ENCODE assay signal across 25 cellular contexts in genomic region chr4:138252551-138252950, GRCh38. TPM values are rescaled to one million over a fixed set of nuclear protein-coding genes. Genes with fewer than 3 reads are reported as not detected.
DNase-seq lines count a peak whose midpoint lies in the region; ATAC-seq, FAIRE-seq and TF ChIP-seq lines count a peak whose summit lies in the region.
"Had no signal": no experiment of that assay in that cellular context is flagged by ENCODE, and none has a peak within 500 bp of the region (broad histone marks: within the 10 kb centered on the region; RNA-seq: fewer than 3 reads in every experiment).

No MANE protein-coding gene starts in this region.

- no peaks in the 10 kb centered on the region for H3K27me3 ChIP-seq in GM23248 (replicated peaks; ENCODE audit: insufficient read depth)
- H3K27me3 ChIP-seq in OCI-LY1 (ENCODE audit: insufficient read depth, low read length) = no peaks in the 10 kb centered on the region
- no peaks in the 10 kb centered on the region for H3K27me3 ChIP-seq in K562 (ENCODE audit: control insufficient read depth in 2 of 2, insufficient read depth in 2 of 2, low read length in 2 of 2)
- H3K27me3 ChIP-seq: BLaER1 treated with 17β-estradiol and CSF1 and Interleukin-3, amounts not matched to agents 10 nM and 100 nM; SJSA1 had no signal

- H3K4me2 ChIP-seq in GM23248 (ENCODE audit: unreplicated experiment) (no peak overlapping the region), OCI-LY1 (ENCODE audit: low read length) (no peak overlapping the region), K562 (ENCODE audit: insufficient read depth, low read length) (no peak overlapping the region)
- H3K4me2 ChIP-seq: BLaER1 treated with 17β-estradiol and CSF1 and Interleukin-3, amounts not matched to agents 10 nM and 100 nM had no signal

- H3K27ac ChIP-seq in GM23248 = no peak overlapping the region
- H3K27ac ChIP-seq in OCI-LY1 (ENCODE audit: low read depth, low read length, poor library complexity, severe bottlenecking) = no peak overlapping the region
- no peak overlapping the region for H3K27ac ChIP-seq in K562 (ENCODE audit: extremely low read depth, low read depth, low read length)
- H3K27ac ChIP-seq: BLaER1 treated with 17β-estradiol and CSF1 and Interleukin-3, amounts not matched to agents 10 nM and 100 nM; SJSA1 had no signal

- intact Hi-C loops in K562 (cut with micrococcal nuclease) (no loop called here), posterior cingulate gyrus (cut with DNase I) (no loop called here)

- H3K27ac Mint-ChIP-seq in nephron progenitor cell = peak overlapping the region; percentile 43
- no peak overlapping the region for H3K27ac Mint-ChIP-seq in activated CD4-positive, alpha-beta memory T cell treated with anti-CD3 and anti-CD28 coated beads, Interleukin-2, amount 10 ng/mL, durations not matched to agents 7 days and 5 days
- H3K27ac Mint-ChIP-seq: CD4-positive, alpha-beta memory T cell; T-helper 17 cell had no signal

- no peak overlapping the region for H3K4me3 Mint-ChIP-seq in nephron progenitor cell
- no peak overlapping the region for H3K4me3 Mint-ChIP-seq in activated CD4-positive, alpha-beta memory T cell treated with anti-CD3 and anti-CD28 coated beads, Interleukin-2, amount 10 ng/mL, durations not matched to agents 7 days and 5 days
- H3K4me3 Mint-ChIP-seq: CD4-positive, alpha-beta memory T cell; T-helper 17 cell had no signal

- H3K79me2 ChIP-seq in GM23248 (ENCODE audit: insufficient read depth) (no peaks in the 10 kb centered on the region), OCI-LY1 (ENCODE audit: insufficient read depth, low read length) (no peaks in the 10 kb centered on the region), K562 (ENCODE audit: control insufficient read depth, insufficient read depth, low read length) (no peaks in the 10 kb centered on the region)

- 0 out of 2 replicates have a peak overlapping the region, but pooled peaks have one; percentile 4 for H2AFZ ChIP-seq in GM23248
- peak overlapping the region; percentile 83 for H2AFZ ChIP-seq in OCI-LY1 (ENCODE audit: low read length)
- H2AFZ ChIP-seq in K562 (ENCODE audit: low read depth, low read length) = no peak overlapping the region

- in situ Hi-C loops in GM23248 (cut with MboI) (no loop called here), K562 (cut with MboI) (no loop called here)

- CTCF ChIA-PET in K562 (lab: Yijun Ruan, JAX; ENCODE audit: low intra/inter-chr PET ratio) = interaction anchor here (0.7 kb wide), 1 partner anchor 15 kb away, joined by 3 read pairs; no protein-coding TSS in a partner anchor
- CTCF ChIA-PET in activated CD4-positive, alpha-beta memory T cell treated with anti-CD3 and anti-CD28 coated beads, Interleukin-2, amount 10 ng/mL, durations not matched to agents 7 days and 5 days (lab: Charles Lee) = no interaction called here

- H3K4me3 ChIP-seq in GM23248 (no peak overlapping the region), OCI-LY1 (ENCODE audit: low read depth, low read length, poor library complexity, severe bottlenecking) (no peak overlapping the region), K562 (no peak overlapping the region)
- H3K4me3 ChIP-seq: BLaER1 treated with 17β-estradiol and CSF1 and Interleukin-3, amounts not matched to agents 10 nM and 100 nM; SJSA1 had no signal

- POLR2A ChIA-PET in K562 (lab: Yijun Ruan, JAX) = no interaction called here
- POLR2A ChIA-PET in activated CD4-positive, alpha-beta memory T cell treated with anti-CD3 and anti-CD28 coated beads, Interleukin-2, amount 10 ng/mL, durations not matched to agents 7 days and 5 days (lab: Charles Lee) = interaction anchor here (1.4 kb wide), 1 partner anchor 10 kb away, joined by 3 read pairs; the partner anchor contains the start of gene SLC7A11

- TF ChIP-seq EP300 in K562 (IDR thresholded peaks at IDR 0.05; ENCODE audit: low read length) = peak; percentile 63

- H3K9ac ChIP-seq in GM23248 (no peak overlapping the region), OCI-LY1 (ENCODE audit: low read length) (no peak overlapping the region), K562 (ENCODE audit: insufficient read depth in 1 of 2, low read depth in 2 of 2, low read length in 2 of 2) (no peak overlapping the region)
- H3K9ac ChIP-seq: BLaER1 treated with 17β-estradiol and CSF1 and Interleukin-3, amounts not matched to agents 10 nM and 100 nM had no signal

- no peak for TF ChIP-seq POLR2A in K562 (conservative IDR thresholded peaks at IDR 0.05)

- no peaks in the 10 kb centered on the region for H3F3A ChIP-seq in GM23248 (ENCODE audit: insufficient read depth)
- H3F3A ChIP-seq in OCI-LY1 (ENCODE audit: insufficient read depth, low read length) = peaks cover under 1% of the 10 kb centered on the region; the same call in 1 of the 2 replicates

- WGBS in GM23248 (ENCODE audit: low coverage in 1 of 2, low lambda C conversion rate in 2 of 2, missing lambda C conversion rate in 2 of 2), 2 experiments = 85 to 88% methylated on average over 2 of the region's 2 CpGs
- WGBS in K562 (ENCODE audit: insufficient coverage, low coverage, missing lambda C conversion rate) = 37% methylated on average over 2 of the region's 2 CpGs

- no peaks in the 10 kb centered on the region for H3K9me3 ChIP-seq in GM23248 (ENCODE audit: low read depth)
- peaks cover 9% of the 10 kb centered on the region; the same call in 1 of the 2 replicates for H3K9me3 ChIP-seq in OCI-LY1 (ENCODE audit: low read length)
- no peaks in the 10 kb centered on the region for H3K9me3 ChIP-seq in K562 (replicated peaks; ENCODE audit: control insufficient read depth, insufficient read depth, low read depth, low read length)
- H3K9me3 ChIP-seq: Caco-2, SJSA1 had no signal

- H3K9me3 Mint-ChIP-seq in nephron progenitor cell = no peaks in the 10 kb centered on the region
- no peaks in the 10 kb centered on the region for H3K9me3 Mint-ChIP-seq in activated CD4-positive, alpha-beta memory T cell treated with anti-CD3 and anti-CD28 coated beads, Interleukin-2, amount 10 ng/mL, durations not matched to agents 7 days and 5 days

- H3K4me1 Mint-ChIP-seq in nephron progenitor cell = no peaks in the 10 kb centered on the region
- H3K4me1 Mint-ChIP-seq in activated CD4-positive, alpha-beta memory T cell treated with anti-CD3 and anti-CD28 coated beads, Interleukin-2, amount 10 ng/mL, durations not matched to agents 7 days and 5 days = peaks cover 4% of the 10 kb centered on the region

- ATAC-seq in K562 (peak; percentile 67), GM21390 (IDR thresholded peaks at IDR 0.05; ENCODE audit: unreplicated experiment) (no peak)
- ATAC-seq: T-helper 17 cell had no signal

- DNase-seq in GM23248 = no peak
- no peak for DNase-seq in K562 (ENCODE audit: extremely low read depth in 1 of 4, low spot score in 3 of 4)
- DNase-seq in nephron progenitor cell = no peak
- DNase-seq in posterior cingulate gyrus = no peak
- DNase-seq in activated CD4-positive, alpha-beta memory T cell treated with anti-CD3 and anti-CD28 coated beads, Interleukin-2, amount 10 ng/mL, durations not matched to agents 7 days and 5 days = no peak
- DNase-seq in anterior cingulate cortex (lab: John Stamatoyannopoulos, UW) = no peak
- DNase-seq: ACHN; Caco-2; CD4-positive, alpha-beta memory T cell; DMS153; GDM1; MM.1S; NCI-H1048; NCI-H1417 treated with DMSO at 0.1 percent for 48 hours; NCI-H1930; NCI-H524; SW 1271; T-helper 17 cell had no signal

- no peaks in the 10 kb centered on the region for H3K9me2 ChIP-seq in GM23248 (ENCODE audit: insufficient read depth)
- H3K9me2 ChIP-seq in OCI-LY1 (ENCODE audit: low read depth, low read length) = no peaks in the 10 kb centered on the region

- H3K9me1 ChIP-seq in K562 (ENCODE audit: control insufficient read depth, insufficient read depth, low read length) = no peaks in the 10 kb centered on the region

- no peak for TF ChIP-seq RAD21 in K562 (CRISPR knock-in tag; conservative IDR thresholded peaks at IDR 0.05 in 1 of 2, IDR thresholded peaks at IDR 0.05 in 1 of 2)

- TF ChIP-seq CTCF in OCI-LY1 (IDR thresholded peaks at IDR 0.05; ENCODE audit: low read length) (no peak), K562 (IDR thresholded peaks at IDR 0.05 in 2 of 3, conservative IDR thresholded peaks at IDR 0.05 in 1 of 3; ENCODE audit: insufficient read depth in 2 of 3, low read depth in 1 of 3, low read length in 3 of 3) (no peak), nephron progenitor cell (IDR thresholded peaks at IDR 0.05) (no peak)

- H3K36me3 ChIP-seq in GM23248 (ENCODE audit: low read depth) (no peaks in the 10 kb centered on the region), OCI-LY1 (ENCODE audit: insufficient read depth, low read length) (no peaks in the 10 kb centered on the region), K562 (ENCODE audit: control insufficient read depth, insufficient read depth, low read length) (no peaks in the 10 kb centered on the region)
- H3K36me3 ChIP-seq: BLaER1 treated with 17β-estradiol and CSF1 and Interleukin-3, amounts not matched to agents 10 nM and 100 nM; SJSA1 had no signal

- H3K4me1 ChIP-seq in GM23248 (ENCODE audit: insufficient read depth) = peaks cover 23% of the 10 kb centered on the region
- H3K4me1 ChIP-seq in OCI-LY1 (ENCODE audit: insufficient read depth, low read length, severe bottlenecking) = peaks cover 13% of the 10 kb centered on the region
- no peaks in the 10 kb centered on the region; a peak in 1 of 5 replicates for H3K4me1 ChIP-seq in K562 (replicated peaks in 1 of 2; ENCODE audit: control insufficient read depth in 2 of 2, insufficient read depth in 2 of 2, low read length in 2 of 2)
- H3K4me1 ChIP-seq: BLaER1 treated with 17β-estradiol and CSF1 and Interleukin-3, amounts not matched to agents 10 nM and 100 nM; Caco-2 had no signal

- no TSS peak for BruUV-seq in K562 (replicated peaks; lab: Mats Ljungman, UMichigan)

- peak; percentile 35 for FAIRE-seq in K562 (lab: Jason Lieb, UNC)
- FAIRE-seq: GM18507, GM19239, H54 had no signal

- H4K20me1 ChIP-seq in GM23248 (ENCODE audit: insufficient read depth) (no peaks in the 10 kb centered on the region), OCI-LY1 (ENCODE audit: insufficient read depth, low read length) (no peaks in the 10 kb centered on the region), K562 (replicated peaks; ENCODE audit: control insufficient read depth, insufficient read depth, low read length) (no peaks in the 10 kb centered on the region)
- H4K20me1 ChIP-seq: BLaER1 treated with 17β-estradiol and CSF1 and Interleukin-3, amounts not matched to agents 10 nM and 100 nM had no signal

- no peaks in the 10 kb centered on the region for H3K36me3 Mint-ChIP-seq in nephron progenitor cell (ENCODE audit: low read depth)
- H3K36me3 Mint-ChIP-seq in activated CD4-positive, alpha-beta memory T cell treated with anti-CD3 and anti-CD28 coated beads, Interleukin-2, amount 10 ng/mL, durations not matched to agents 7 days and 5 days (ENCODE audit: low read depth) = no peaks in the 10 kb centered on the region
- H3K36me3 Mint-ChIP-seq: CD4-positive, alpha-beta memory T cell had no signal

- no peaks in the 10 kb centered on the region for H3K27me3 Mint-ChIP-seq in nephron progenitor cell (ENCODE audit: low read depth, poor library complexity)
- H3K27me3 Mint-ChIP-seq in activated CD4-positive, alpha-beta memory T cell treated with anti-CD3 and anti-CD28 coated beads, Interleukin-2, amount 10 ng/mL, durations not matched to agents 7 days and 5 days = peaks cover 4% of the 10 kb centered on the region
- H3K27me3 Mint-ChIP-seq: CD4-positive, alpha-beta memory T cell; T-helper 17 cell had no signal

RNA-seq across cellular contexts. Expression of gene SLC7A11, which starts 10.4 kb away (rescaled TPM):
- 67.2 and 72.3 TPM in 2 replicates for total RNA-seq in GM23248 (2014; rRNA removed; shearing (Covaris generic))
- polyA plus RNA-seq in GM23248 (2016; fragmentation: Nextera tagmentation; extraction: Ambion mirVana) = 19.6 and 20.6 TPM in 2 replicates
- 27.5 and 76.5 TPM in 2 replicates for total RNA-seq in K562 (2011; cell fraction: chromatin; rRNA removed; ENCODE audit: low replicate concordance)
- total RNA-seq in K562 (2011; cell fraction: nucleolus; rRNA removed) = 16.5 and 25.1 TPM in 2 replicates
- 48.4 and 73.4 TPM in 2 replicates for total RNA-seq in K562 (2011; cell fraction: nucleoplasm; rRNA removed)
- total RNA-seq in K562 (2014; rRNA removed) = 13.0 and 13.1 TPM in 2 replicates
- 26.1 and 37.6 TPM in 2 replicates for total RNA-seq in K562 (2014; rRNA removed; fragmentation: Illumina TruSeq; extraction: Trizol)
- total RNA-seq in K562 (2015; rRNA removed; fragmentation: Illumina TruSeq; extraction: Trizol) = 3.5 and 4.5 TPM in 2 replicates
- total RNA-seq in K562 (2021) = 13.1 and 15.4 TPM in 2 replicates
- 13.9 and 18.6 TPM in 2 replicates for polyA plus RNA-seq in K562 (2011; rRNA removed)
- 2.3 and 9.1 TPM in 2 replicates for polyA plus RNA-seq in K562 (2011; cell fraction: cytosol; rRNA removed)
- polyA plus RNA-seq in K562 (2011; cell fraction: nucleus; rRNA removed) = 9.7 and 19.0 TPM in 2 replicates
- polyA plus RNA-seq in K562 (2012) = 4.8 and 19.7 TPM in 2 replicates
- 16.4 and 16.5 TPM in 2 replicates for polyA plus RNA-seq in K562 (2014; fragmentation: Illumina TruSeq; extraction: Trizol)
- polyA plus RNA-seq in K562 (2014; fragmentation: Nextera tagmentation; extraction: Ambion mirVana) = 1 to 10 TPM; 4.7 to 9.1 TPM
- polyA plus RNA-seq in K562 (2014; rRNA removed) = 11.5 and 13.5 TPM in 2 replicates
- polyA minus RNA-seq in K562 (2011; rRNA and poly(A)+ RNA removed) = 25.7 and 42.3 TPM in 2 replicates
- polyA minus RNA-seq in K562 (2011; cell fraction: cytosol; rRNA and poly(A)+ RNA removed) = 11.0 and 17.2 TPM in 2 replicates
- 18.3 and 53.0 TPM in 2 replicates for polyA minus RNA-seq in K562 (2011; cell fraction: nucleus; rRNA and poly(A)+ RNA removed)
- 1 to 10 TPM; 7.0 to 7.1 TPM for total RNA-seq in activated CD4-positive, alpha-beta memory T cell treated with anti-CD3 and anti-CD28 coated beads, Interleukin-2, amount 10 ng/mL, durations not matched to agents 7 days and 5 days
- polyA plus RNA-seq: CD4-positive, alpha-beta memory T cell had no signal
